In genomic region chr22:40300884-40301672, GRCh38 we compare ENCODE assay signal across 17 cellular contexts. TPM values are rescaled to one million over a fixed set of nuclear protein-coding genes. Genes with fewer than 3 reads are reported as not detected.
DNase-seq lines count a peak whose midpoint lies in the region; ATAC-seq, FAIRE-seq and TF ChIP-seq lines count a peak whose summit lies in the region.
"Had no signal": no experiment of that assay in that cellular context is flagged by ENCODE, and none has a peak within 500 bp of the region (broad histone marks: within the 10 kb centered on the region; RNA-seq: fewer than 3 reads in every experiment).

No MANE protein-coding gene starts in this region.

- RAD21 ChIA-PET in GM12878 (lab: Charles Lee; ENCODE audit: unreplicated experiment) = interaction anchor here (1.2 kb wide), 1 partner anchor 121 kb away, joined by 3 read pairs; no protein-coding TSS in a partner anchor

- WGBS in GM12878 (ENCODE audit: insufficient coverage, insufficient replicate concordance, low lambda C conversion rate, missing lambda C conversion rate) = 38% methylated on average over 11 of the region's 11 CpGs

- H3K4me3 ChIP-seq in GM12878 = no peak overlapping the region
- H3K4me3 ChIP-seq in left lung = no peak overlapping the region
- H3K4me3 ChIP-seq: breast epithelium, gastroesophageal sphincter, pancreas, spleen, tibial artery had no signal

- H3K79me2 ChIP-seq in GM12878 (ENCODE audit: control insufficient read depth, insufficient read depth, low read length) = no peaks in the 10 kb centered on the region

- H3K27me3 ChIP-seq in GM12878 (replicated peaks in 1 of 2; ENCODE audit: control insufficient read depth in 2 of 2, insufficient read depth in 2 of 2, low read length in 1 of 2) = no peaks in the 10 kb centered on the region
- no peaks in the 10 kb centered on the region for H3K27me3 ChIP-seq in left lung
- H3K27me3 ChIP-seq: breast epithelium, gastroesophageal sphincter, pancreas, spleen, tibial artery had no signal

- peak overlapping the region; percentile 46 for H3K4me2 ChIP-seq in GM12878 (ENCODE audit: control insufficient read depth, insufficient read depth)

- SMC1A ChIA-PET in GM12878 (lab: Charles Lee; ENCODE audit: uncharacterized antibody, unreplicated experiment) = interaction anchor here (0.9 to 2.0 kb wide), 5 partner anchors 34 to 123 kb away, joined by 3 to 8 read pairs (median 3); partner anchors contain the start of genes ADSL and TNRC6B

- CTCF ChIA-PET in GM12878 (lab: Yijun Ruan, JAX) = interaction anchor here (0.9 to 1.1 kb wide), 3 partner anchors 15 to 257 kb away, joined by 3 to 4 read pairs (median 3); no protein-coding TSS in a partner anchor

- no peak for TF ChIP-seq POLR2A in GM12878 (IDR thresholded peaks at IDR 0.05; ENCODE audit: low read depth, low read length)

- in situ Hi-C loops in GM12878 (cut with MboI) = no loop called here

- H3K36me3 ChIP-seq in GM12878 (ENCODE audit: control insufficient read depth in 2 of 2, insufficient read depth in 2 of 2, low read length in 1 of 2) (peaks cover 5 to 8% of the 10 kb centered on the region in 2 experiments), left lung (peaks cover 0 to 83% of the 10 kb centered on the region in 2 donors)

- POLR2A ChIA-PET in GM12878 (lab: Charles Lee) = interaction anchor here (0.6 to 1.3 kb wide), 4 partner anchors 8 to 45 kb away, joined by 3 read pairs; no protein-coding TSS in a partner anchor

- DNase-seq in GM12878 (ENCODE audit: low read depth, low spot score) (peak; percentile 30), NCI-H146 treated with DMSO at 0.1 percent for 48 hours (lab: John Stamatoyannopoulos, UW; ENCODE audit: unreplicated experiment) (no peak), left lung (no peak), NCI-H1417 treated with DMSO at 0.1 percent for 48 hours (lab: John Stamatoyannopoulos, UW) (no peak), AG08395 (ENCODE audit: low spot score) (no peak)
- DNase-seq: activated B cell treated with CpG ODN at 0.5 μM for 24 hours, immature natural killer cell, NCI-H2171 treated with DMSO at 0.1 percent for 48 hours, pancreas, spleen, SW 1271, tibial artery had no signal

- no peak for TF ChIP-seq RAD21 in GM12878 (IDR thresholded peaks at IDR 0.05; ENCODE audit: insufficient read depth, low read depth, low read length)

- intact Hi-C loops in GM12878 (cut with micrococcal nuclease; ENCODE audit: unreplicated experiment) = loop anchor here (5.0 kb wide), 1 partner anchor 46 kb away; the partner anchor contains the start of gene ADSL
- intact Hi-C loops in left lung (cut with DNase I) = no loop called here

- H2AFZ ChIP-seq in GM12878 (ENCODE audit: control insufficient read depth, low read depth, low read length) = no peak overlapping the region

- H3K4me1 ChIP-seq in GM12878 (ENCODE audit: control insufficient read depth, insufficient read depth, low read length) (peaks cover 11% of the 10 kb centered on the region), left lung (no peaks in the 10 kb centered on the region)
- H3K4me1 ChIP-seq: breast epithelium, pancreas had no signal

- TF ChIP-seq EP300 in GM12878 (IDR thresholded peaks at IDR 0.05; ENCODE audit: borderline replicate concordance in 1 of 2, control insufficient read depth in 1 of 2, low read depth in 2 of 2, low read length in 2 of 2) = no peak

- FAIRE-seq in GM12878 (lab: Jason Lieb, UNC) = peak; percentile 59
- FAIRE-seq: pancreas had no signal

- H3K9ac ChIP-seq in GM12878 (ENCODE audit: control insufficient read depth, insufficient read depth, low read length) = no peak overlapping the region

- H4K20me1 ChIP-seq in GM12878 (ENCODE audit: control insufficient read depth, insufficient read depth) = no peaks in the 10 kb centered on the region

- peak overlapping the region; percentile 33; the same call in 1 of the 2 replicates for H3K27ac ChIP-seq in GM12878 (ENCODE audit: control insufficient read depth, insufficient read depth)
- no peak overlapping the region for H3K27ac ChIP-seq in left lung
- H3K27ac ChIP-seq: breast epithelium, gastroesophageal sphincter, pancreas, spleen, tibial artery had no signal

- 0 out of 6 replicates have a peak, but pooled peaks of 1 of the 3 experiments have one; percentile 6 for TF ChIP-seq CTCF in GM12878 (IDR thresholded peaks at IDR 0.05 in 2 of 3, conservative IDR thresholded peaks at IDR 0.05 in 1 of 3; ENCODE audit: control insufficient read depth in 2 of 3, extremely low read depth in 1 of 3, insufficient read depth in 1 of 3, low read depth in 3 of 3, low read length in 3 of 3)
- TF ChIP-seq CTCF in left lung (IDR thresholded peaks at IDR 0.05) = no peak

- ATAC-seq in GM18517 (IDR thresholded peaks at IDR 0.05; ENCODE audit: unreplicated experiment) = peak; percentile 63
- ATAC-seq in GM19452 (IDR thresholded peaks at IDR 0.05; ENCODE audit: unreplicated experiment) = peak; percentile 93
- peak; percentile 91 for ATAC-seq in HG02938 (IDR thresholded peaks at IDR 0.05; ENCODE audit: unreplicated experiment)
- ATAC-seq in GM12878 = peak; percentile 98
- no peak for ATAC-seq in left lung
- ATAC-seq: gastroesophageal sphincter, pancreas had no signal

- BruUV-seq in GM12878 (replicated peaks; lab: Mats Ljungman, UMichigan) = no TSS peak

- H3K9me3 ChIP-seq in GM12878 (replicated peaks; ENCODE audit: control insufficient read depth, insufficient read depth, low read length) (no peaks in the 10 kb centered on the region), left lung (no peaks in the 10 kb centered on the region)
- H3K9me3 ChIP-seq: breast epithelium, gastroesophageal sphincter, pancreas, spleen, tibial artery had no signal

TF ChIP-seq in GM12878, 131 proteins besides CTCF, POLR2A, EP300 and RAD21 (continues in another document):
- TF ChIP-seq MLLT1 (IDR thresholded peaks at IDR 0.05) (no peak), WRNIP1 (IDR thresholded peaks at IDR 0.05; ENCODE audit: borderline replicate concordance, low read depth, low read length) (no peak), POLR2AphosphoS5 (IDR thresholded peaks at IDR 0.05; ENCODE audit: low read length) (no peak), ZSCAN29 (IDR thresholded peaks at IDR 0.05) (no peak), CREM (IDR thresholded peaks at IDR 0.05; ENCODE audit: low read depth) (peak; percentile 19; the same call in 1 of the 2 replicates), NR2F1 (conservative IDR thresholded peaks at IDR 0.05) (no peak), PAX5 (IDR thresholded peaks at IDR 0.05; ENCODE audit: borderline replicate concordance, low read depth, low read length) (peak; percentile 86), CREB1 (IDR thresholded peaks at IDR 0.05; ENCODE audit: low read depth) (no peak), RELB (IDR thresholded peaks at IDR 0.05; ENCODE audit: low read depth) (no peak), POLR2AphosphoS2 (IDR thresholded peaks at IDR 0.05; ENCODE audit: low read depth, low read length) (no peak), RUNX3 (IDR thresholded peaks at IDR 0.05; ENCODE audit: low read length) (peak; percentile 85), KAT2A (conservative IDR thresholded peaks at IDR 0.05; ENCODE audit: control insufficient read depth, low read depth, low read length) (no peak), CBFB (IDR thresholded peaks at IDR 0.05; ENCODE audit: low read depth) (no peak), CHD4 (IDR thresholded peaks at IDR 0.05) (no peak)

RNA-seq across cellular contexts. Expression of gene ADSL, which starts 45.2 kb away (rescaled TPM):
- 97.8 and 105 TPM in 2 replicates for total RNA-seq in GM12878 (2013; cell fraction: nucleolus; rRNA removed)
- total RNA-seq in GM12878 (2014; rRNA removed) (141 and 144 TPM in 2 replicates), GM12878 (2014; rRNA removed; fragmentation: Illumina TruSeq; extraction: Trizol) (124 and 126 TPM in 2 replicates), GM12878 (2021) (132 and 133 TPM in 2 replicates), left lung (10 to 100 TPM; 40.4 to 53.1 TPM)
- polyA plus RNA-seq in GM12878 (2011; ENCODE audit: low read depth) = 75.9 TPM
- polyA plus RNA-seq in GM12878 (2011; rRNA removed) (126 and 139 TPM in 2 replicates), GM12878 (2014; fragmentation: Illumina TruSeq; extraction: Trizol) (127 and 132 TPM in 2 replicates), GM12878 (2014; fragmentation: Nextera tagmentation; extraction: Ambion mirVana) (100 to 1,000 TPM; 230 to 313 TPM), GM12878 (2014; rRNA removed) (128 and 144 TPM in 2 replicates), GM12878 (2016; fragmentation: Nextera tagmentation; extraction: Ambion mirVana) (100 to 1,000 TPM; 182 to 192 TPM)
- 143 and 151 TPM in 2 replicates for polyA plus RNA-seq in GM12878 (2011; cell fraction: cytosol; rRNA removed)
- polyA plus RNA-seq in GM12878 (2011; cell fraction: nucleus; rRNA removed) = 104 TPM in 2 replicates
- polyA plus RNA-seq in GM12878 (2012) = 79.8 and 95.5 TPM in 2 replicates
- polyA minus RNA-seq in GM12878 (2011; rRNA and poly(A)+ RNA removed) = 163 and 188 TPM in 2 replicates
- polyA minus RNA-seq in GM12878 (2011; cell fraction: cytosol; rRNA and poly(A)+ RNA removed) = 27.4 and 42.8 TPM in 2 replicates
- 28.3 and 41.4 TPM in 2 replicates for polyA minus RNA-seq in GM12878 (2011; cell fraction: nucleus; rRNA and poly(A)+ RNA removed)
